ENCODE assay signal across 19 cellular contexts in the genomic region with DNA sequence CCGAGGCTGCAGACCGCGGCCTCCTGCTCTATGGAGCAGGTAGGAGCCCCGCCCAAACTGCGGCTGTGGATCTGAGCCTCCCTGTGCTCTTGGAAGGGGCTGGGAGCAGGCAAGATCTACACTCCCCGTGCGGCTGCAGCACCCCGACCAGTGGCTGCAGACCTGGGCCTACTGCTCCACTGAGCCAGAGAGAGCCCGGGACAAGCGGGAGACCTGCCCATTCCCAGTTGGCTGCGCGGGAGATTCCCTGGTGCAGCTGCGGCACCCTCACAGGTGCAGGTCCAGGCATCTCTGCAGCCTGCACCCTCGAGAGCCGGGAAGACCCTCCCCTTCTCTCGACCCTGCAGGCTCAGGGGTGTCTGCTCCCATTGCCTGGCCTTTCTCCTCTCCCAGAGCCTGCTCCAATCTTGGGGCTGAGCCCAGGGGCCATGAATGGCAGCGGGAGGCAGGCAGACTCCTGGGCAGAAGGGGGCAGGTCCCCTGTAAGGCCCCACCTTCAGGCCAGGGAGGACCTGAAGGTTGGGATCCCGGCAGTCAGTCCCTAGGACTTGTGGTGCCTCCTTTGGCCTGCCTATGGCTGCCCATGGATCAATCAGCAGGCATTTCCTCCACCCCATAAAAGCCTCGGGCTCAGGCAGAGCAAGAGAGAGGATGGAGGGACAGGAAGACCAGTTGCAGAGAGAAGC. TPM values are rescaled to one million over a fixed set of nuclear protein-coding genes. Genes with fewer than 3 reads are reported as not detected.
DNase-seq lines count a peak whose midpoint lies in the region; ATAC-seq lines count a peak whose summit lies in the region.
"Had no signal": no experiment of that assay in that cellular context is flagged by ENCODE, and none has a peak within 500 bp of the region (broad histone marks: within the 10 kb centered on the region; RNA-seq: fewer than 3 reads in every experiment).

No MANE protein-coding gene starts in this region.

- ATAC-seq in Right ventricle myocardium superior (ENCODE audit: poor library complexity) (peak; percentile 20), Right ventricle myocardium inferior (no peak), left ventricle myocardium superior (peak; percentile 14), sciatic nerve (peak; percentile 23), aorta (ENCODE audit: low FRiP score) (peak; percentile 17), GM18502 (IDR thresholded peaks at IDR 0.05; ENCODE audit: poor library complexity, unreplicated experiment) (no peak)
- ATAC-seq: mucosa of descending colon had no signal

- H3K36me3 ChIP-seq in aorta (ENCODE audit: control insufficient read depth in 1 of 2, insufficient read depth in 2 of 2, low read length in 1 of 2) = no peaks in the 10 kb centered on the region

- peaks cover 0 to 2% of the 10 kb centered on the region in 2 donors for H3K4me1 ChIP-seq in aorta (ENCODE audit: control insufficient read depth in 1 of 2, insufficient read depth in 2 of 2, low read length in 2 of 2)

- no peak overlapping the region for H3K27ac ChIP-seq in aorta (ENCODE audit: low read depth in 1 of 2, low read length in 2 of 2)

- peak; percentile 41 for DNase-seq in Right ventricle myocardium superior
- no peak for DNase-seq in Right ventricle myocardium inferior (ENCODE audit: missing footprints)
- no peak for DNase-seq in left ventricle myocardium superior
- DNase-seq in sciatic nerve (ENCODE audit: low spot score) = no peak
- no peak for DNase-seq in aorta
- DNase-seq in COR-L47 (lab: John Stamatoyannopoulos, UW) = no peak
- DNase-seq in NCI-H1694 treated with DMSO at 0.1 percent for 48 hours (lab: John Stamatoyannopoulos, UW) = no peak
- DNase-seq: activated CD4-positive, alpha-beta T cell treated with anti-CD3 and anti-CD28 coated beads, Interleukin-2, amount 50 U/mL, for 4 hours; CD4-positive, CD25-positive, alpha-beta regulatory T cell; DMS79 treated with DMSO at 0.1 percent for 48 hours; H7; Karpas-422; NCI-H1092 treated with DMSO at 0.1 percent for 48 hours; NCI-H2171; stimulated activated CD4-positive, alpha-beta T cell treated with anti-CD3 and anti-CD28 coated beads, Interleukin-4, amount 100 ng/mL, for 4 hours; stimulated activated CD8-positive, alpha-beta memory T cell treated with anti-CD3 and anti-CD28 coated beads, Interleukin-4, amount 100 ng/mL, for 48 hours; SW 1271 had no signal

- no peaks in the 10 kb centered on the region for H3K9me3 ChIP-seq in aorta (ENCODE audit: control insufficient read depth, low read length)
- H3K9me3 ChIP-seq: mucosa of descending colon had no signal

- 92 to 93% methylated on average over 19 of the region's 19 CpGs for WGBS in aorta, 2 donors

- H3K27me3 ChIP-seq in aorta (ENCODE audit: control insufficient read depth in 1 of 2, insufficient read depth in 2 of 2, low read length in 1 of 2) = no peaks in the 10 kb centered on the region

- H3K4me3 ChIP-seq in aorta (ENCODE audit: low read length in 2 of 2) = no peak overlapping the region
- H3K4me3 ChIP-seq: mucosa of descending colon had no signal

- intact Hi-C loops in Right ventricle myocardium superior (cut with DNase I) (no loop called here), Right ventricle myocardium inferior (cut with DNase I) (loop anchor here (5.0 kb wide), 1 partner anchor 118 kb away; no protein-coding TSS in a partner anchor), left ventricle myocardium superior (cut with micrococcal nuclease) (loop anchor here (5.0 kb wide), 1 partner anchor 38 kb away; no protein-coding TSS in a partner anchor), sciatic nerve (cut with DNase I) (no loop called here), aorta (cut with DNase I) (no loop called here)

RNA-seq across cellular contexts. Expression of a gene that starts 8.8 kb away (rescaled TPM):
- total RNA-seq in Right ventricle myocardium superior (478 TPM), Right ventricle myocardium inferior (640 TPM), left ventricle myocardium superior (569 TPM), sciatic nerve (942 TPM), aorta (1,000 to 10,000 TPM; 2,139 to 2,389 TPM)
- polyA plus RNA-seq in aorta = 1,000 to 10,000 TPM in 1 of 2 donors, 100 to 1,000 TPM in 1; 268 to 1,278 TPM
- total RNA-seq: CD4-positive, CD25-positive, alpha-beta regulatory T cell; H7 had no signal
- polyA plus RNA-seq: CD4-positive, CD25-positive, alpha-beta regulatory T cell had no signal

Comparison
In these comparisons a context has a peak if more than half of its experiments do, and no peak if none do; other contexts are left out.
1. ATAC-seq: peak in Right ventricle myocardium superior (single experiment), left ventricle myocardium superior (single experiment), sciatic nerve (single experiment) and aorta (single experiment); none in Right ventricle myocardium inferior (single experiment) and GM18502 (single experiment).
2. intact Hi-C loops: an anchor here in Right ventricle myocardium inferior (5.0 kb wide) and left ventricle myocardium superior (5.0 kb wide); none called in Right ventricle myocardium superior, sciatic nerve and aorta.